ENCODE assay signal across 12 cellular contexts in the genomic region with DNA sequence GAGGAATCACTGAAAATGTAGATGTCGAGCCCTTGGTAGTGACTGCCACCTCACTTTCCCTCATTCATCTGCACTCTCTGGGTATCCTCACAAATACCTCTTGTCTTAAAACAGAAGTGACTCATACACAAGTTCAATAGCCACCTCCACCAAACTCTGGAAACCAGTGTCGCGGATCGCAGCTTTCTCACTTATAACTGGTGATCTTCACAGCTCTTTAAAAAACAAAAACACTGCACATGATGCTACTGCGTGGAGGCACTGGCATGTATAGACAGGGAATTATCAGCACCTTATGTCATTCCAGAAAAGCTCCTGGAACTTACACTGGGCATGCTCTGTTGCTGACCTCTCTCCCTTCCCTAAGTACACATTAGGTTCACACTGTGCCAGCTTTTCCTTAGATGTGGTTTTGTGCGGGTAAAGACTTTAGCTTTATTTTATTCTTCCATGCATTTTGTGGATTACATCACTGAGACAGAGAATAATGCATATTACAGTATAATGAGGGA.
DNase-seq lines count a peak whose midpoint lies in the region; ATAC-seq and TF ChIP-seq lines count a peak whose summit lies in the region.
"Had no signal": no experiment of that assay in that cellular context is flagged by ENCODE, and none has a peak within 500 bp of the region (broad histone marks: within the 10 kb centered on the region; RNA-seq: fewer than 3 reads in every experiment).

No MANE protein-coding gene starts in this region.

- no peak overlapping the region for H3K27ac Mint-ChIP-seq in neural progenitor cell
- H3K27ac Mint-ChIP-seq: activated naive CD8-positive, alpha-beta T cell treated with anti-CD3 and anti-CD28 coated beads, Interleukin-2, amount 50 U/mL, for 24 hours; CD4-positive, alpha-beta memory T cell had no signal

- ATAC-seq in GM18519 (IDR thresholded peaks at IDR 0.05; ENCODE audit: low FRiP score, unreplicated experiment) (peak; percentile 30), GM21529 (IDR thresholded peaks at IDR 0.05; ENCODE audit: unreplicated experiment) (peak; percentile 23), HG03469 (IDR thresholded peaks at IDR 0.05; ENCODE audit: unreplicated experiment) (peak; percentile 15)
- ATAC-seq: activated naive CD8-positive, alpha-beta T cell treated with anti-CD3 and anti-CD28 coated beads, Interleukin-2, amount 50 U/mL, for 24 hours had no signal

- no peaks in the 10 kb centered on the region for H3K36me3 ChIP-seq in neural progenitor cell

- H3K27me3 ChIP-seq in neural progenitor cell = no peaks in the 10 kb centered on the region

- no peak for TF ChIP-seq CTCF in neural progenitor cell (IDR thresholded peaks at IDR 0.05)

- H3K36me3 Mint-ChIP-seq in neural progenitor cell = no peaks in the 10 kb centered on the region
- H3K36me3 Mint-ChIP-seq: CD4-positive, alpha-beta memory T cell had no signal

- H3K4me3 Mint-ChIP-seq in neural progenitor cell = no peak overlapping the region
- H3K4me3 Mint-ChIP-seq: activated naive CD8-positive, alpha-beta T cell treated with anti-CD3 and anti-CD28 coated beads, Interleukin-2, amount 50 U/mL, for 24 hours; CD4-positive, alpha-beta memory T cell had no signal

- H3K4me1 ChIP-seq in neural progenitor cell = peaks cover 20% of the 10 kb centered on the region

- no peak for DNase-seq in neural progenitor cell (ENCODE audit: low spot score)
- no peak for DNase-seq in GM19238 (ENCODE audit: insufficient read length, low spot score)
- no peak for DNase-seq in COR-L47 (lab: John Stamatoyannopoulos, UW)
- no peak for DNase-seq in middle frontal gyrus (ENCODE audit: extremely low spot score, low spot score)
- DNase-seq in NCI-H748 (lab: John Stamatoyannopoulos, UW; ENCODE audit: unreplicated experiment) = no peak
- DNase-seq: activated naive CD8-positive, alpha-beta T cell treated with anti-CD3 and anti-CD28 coated beads, Interleukin-2, amount 50 U/mL, for 24 hours; CD4-positive, alpha-beta memory T cell; cortex of kidney; NCI-H226 had no signal

- H3F3A ChIP-seq in neural progenitor cell (ENCODE audit: low read depth) = no peaks in the 10 kb centered on the region

- H3K4me1 Mint-ChIP-seq in neural progenitor cell = peaks cover 34% of the 10 kb centered on the region
- H3K4me1 Mint-ChIP-seq: CD4-positive, alpha-beta memory T cell had no signal

- H2AFZ ChIP-seq in neural progenitor cell (replicated peaks) = no peak overlapping the region

- no peaks in the 10 kb centered on the region for H4K20me1 ChIP-seq in neural progenitor cell (ENCODE audit: low read depth)

- peaks cover 7% of the 10 kb centered on the region for H3K27me3 Mint-ChIP-seq in neural progenitor cell (ENCODE audit: insufficient read depth, low read depth)

- H3K9me3 ChIP-seq in neural progenitor cell (ENCODE audit: low read depth) = no peaks in the 10 kb centered on the region

- H3K4me2 ChIP-seq in neural progenitor cell = peak overlapping the region; percentile 42

- H3K9ac ChIP-seq in neural progenitor cell = no peak overlapping the region

- no peak overlapping the region for H3K27ac ChIP-seq in neural progenitor cell

- no peaks in the 10 kb centered on the region for H3K79me2 ChIP-seq in neural progenitor cell (ENCODE audit: low read depth)

- no peak overlapping the region for H3K4me3 ChIP-seq in neural progenitor cell

- H3K9me3 Mint-ChIP-seq in neural progenitor cell = no peaks in the 10 kb centered on the region
